ENCODE assay signal across 9 cellular contexts in the genomic region with DNA sequence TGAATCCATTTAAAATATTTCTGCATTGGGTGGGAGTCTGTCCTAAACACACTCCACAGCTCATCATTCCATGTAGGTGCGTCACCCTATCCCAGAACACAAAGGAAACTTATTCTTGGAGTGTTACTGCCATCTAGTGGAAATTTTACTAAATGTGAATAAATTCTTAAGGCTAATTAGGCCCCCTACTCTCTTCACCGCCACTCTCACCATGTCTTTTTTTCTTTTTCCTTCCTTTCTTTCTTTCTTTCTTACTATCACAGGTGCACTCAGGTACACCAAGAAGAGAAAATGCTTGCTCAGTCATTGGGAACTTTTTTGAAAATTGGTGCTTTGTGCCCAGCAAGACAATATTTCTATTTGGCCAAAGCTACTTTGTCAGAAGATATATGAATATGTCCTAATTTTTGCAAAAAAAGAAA. TPM values are rescaled to one million over a fixed set of nuclear protein-coding genes. Genes with fewer than 3 reads are reported as not detected.
DNase-seq lines count a peak whose midpoint lies in the region; ATAC-seq and TF ChIP-seq lines count a peak whose summit lies in the region.
"Had no signal": no experiment of that assay in that cellular context is flagged by ENCODE, and none has a peak within 500 bp of the region (broad histone marks: within the 10 kb centered on the region; RNA-seq: fewer than 3 reads in every experiment).

No MANE protein-coding gene starts in this region.

- H3K27ac Mint-ChIP-seq in brain, result peak overlapping the region in 1 of 5 experiments; percentile 22
- no peak overlapping the region for H3K27ac Mint-ChIP-seq in stimulated activated effector memory CD8-positive, alpha-beta T cell treated with anti-CD3 and anti-CD28 coated beads, Interleukin-12 subunit alpha, Interleukin-12 subunit beta, amount 100 ng/mL, for 72 hours
- H3K27ac Mint-ChIP-seq: activated B cell treated with CpG ODN at 0.5 μM for 24 hours had no signal

- DNase-seq in DMS53 (lab: John Stamatoyannopoulos, UW) (peak; percentile 80), NCI-H446 treated with DMSO at 0.1 percent for 48 hours (lab: John Stamatoyannopoulos, UW) (peak; percentile 44), iPS-NIHi7 (ENCODE audit: extremely low spot score) (peak; percentile 66)
- DNase-seq in stimulated activated effector memory CD8-positive, alpha-beta T cell treated with anti-CD3 and anti-CD28 coated beads, Interleukin-12 subunit alpha, Interleukin-12 subunit beta, amount 100 ng/mL, for 72 hours (ENCODE audit: low spot score in 2 of 2), result no peak
- DNase-seq: activated B cell treated with CpG ODN at 0.5 μM for 24 hours had no signal

- no peak overlapping the region for H3K4me3 Mint-ChIP-seq in brain
- no peak overlapping the region for H3K4me3 Mint-ChIP-seq in stimulated activated effector memory CD8-positive, alpha-beta T cell treated with anti-CD3 and anti-CD28 coated beads, Interleukin-12 subunit alpha, Interleukin-12 subunit beta, amount 100 ng/mL, for 72 hours
- H3K4me3 Mint-ChIP-seq: activated B cell treated with CpG ODN at 0.5 μM for 24 hours had no signal

- no peaks in the 10 kb centered on the region for H3K9me3 Mint-ChIP-seq in brain
- no peaks in the 10 kb centered on the region for H3K9me3 Mint-ChIP-seq in stimulated activated effector memory CD8-positive, alpha-beta T cell treated with anti-CD3 and anti-CD28 coated beads, Interleukin-12 subunit alpha, Interleukin-12 subunit beta, amount 100 ng/mL, for 72 hours
- H3K9me3 Mint-ChIP-seq: activated B cell treated with CpG ODN at 0.5 μM for 24 hours had no signal

- ATAC-seq in HG02642 (IDR thresholded peaks at IDR 0.05; ENCODE audit: poor library complexity, unreplicated experiment), result peak; percentile 52
- peak; percentile 52 for ATAC-seq in stimulated activated effector memory CD8-positive, alpha-beta T cell treated with anti-CD3 and anti-CD28 coated beads, Interleukin-12 subunit alpha, Interleukin-12 subunit beta, amount 100 ng/mL, for 72 hours
- ATAC-seq in HG03439 (IDR thresholded peaks at IDR 0.05; ENCODE audit: unreplicated experiment), result no peak
- ATAC-seq in GM21723 (IDR thresholded peaks at IDR 0.05; ENCODE audit: unreplicated experiment), result no peak

- no peaks in the 10 kb centered on the region for H3K36me3 Mint-ChIP-seq in brain
- H3K36me3 Mint-ChIP-seq in stimulated activated effector memory CD8-positive, alpha-beta T cell treated with anti-CD3 and anti-CD28 coated beads, Interleukin-12 subunit alpha, Interleukin-12 subunit beta, amount 100 ng/mL, for 72 hours, result no peaks in the 10 kb centered on the region

- H3K27me3 Mint-ChIP-seq in brain, result no peaks in the 10 kb centered on the region
- H3K27me3 Mint-ChIP-seq: activated B cell treated with CpG ODN at 0.5 μM for 24 hours had no signal

- peak; percentile 82 for TF ChIP-seq CTCF in brain (conservative IDR thresholded peaks at IDR 0.05)

- H3K4me1 Mint-ChIP-seq in brain, result peaks cover 12% of the 10 kb centered on the region
- peaks cover 16% of the 10 kb centered on the region for H3K4me1 Mint-ChIP-seq in stimulated activated effector memory CD8-positive, alpha-beta T cell treated with anti-CD3 and anti-CD28 coated beads, Interleukin-12 subunit alpha, Interleukin-12 subunit beta, amount 100 ng/mL, for 72 hours

RNA-seq across cellular contexts. Expression of gene ATP8B4, which starts 26.4 kb away (rescaled TPM):
- 0.88 TPM for polyA plus RNA-seq in brain (ENCODE audit: insufficient read depth, low read depth, low replicate concordance)

RNA-seq across cellular contexts. Expression of gene SLC27A2, which starts 36.5 kb away (rescaled TPM):
- polyA plus RNA-seq in brain (ENCODE audit: insufficient read depth, low read depth, low replicate concordance), result 5.2 TPM

Comparison
In these comparisons a context has a peak if more than half of its experiments do, and no peak if none do; other contexts are left out.
1. DNase-seq: peak in DMS53 (single experiment), NCI-H446 treated with DMSO at 0.1 percent for 48 hours (single experiment) and iPS-NIHi7 (single experiment); none in stimulated activated effector memory CD8-positive, alpha-beta T cell treated with anti-CD3 and anti-CD28 coated beads, Interleukin-12 subunit alpha, Interleukin-12 subunit beta, amount 100 ng/mL, for 72 hours (0 of 2).
2. ATAC-seq: peak in HG02642 (single experiment) and stimulated activated effector memory CD8-positive, alpha-beta T cell treated with anti-CD3 and anti-CD28 coated beads, Interleukin-12 subunit alpha, Interleukin-12 subunit beta, amount 100 ng/mL, for 72 hours (single experiment); none in HG03439 (single experiment) and GM21723 (single experiment).